Comparison of ENCODE assay signal across 21 cellular contexts in genomic region chr1:6975371-6975770, GRCh38.
"Had no signal": no experiment of that assay in that cellular context is flagged by ENCODE, and none has a peak within 500 bp of the region (broad histone marks: within the 10 kb centered on the region; RNA-seq: fewer than 3 reads in every experiment).

No MANE protein-coding gene starts in this region.

- H3K27me3 ChIP-seq: ascending aorta, body of pancreas had no signal

- H3K4me1 ChIP-seq: ascending aorta, body of pancreas had no signal

- H3K4me3 ChIP-seq: ascending aorta, body of pancreas, SK-N-MC had no signal

- ATAC-seq: activated T-cell treated with anti-CD3 and anti-CD28 coated beads, Interleukin-2, amount 50 U/mL, for 4 hours; body of pancreas; Right ventricle myocardium inferior; T-cell had no signal

- H3K9me3 ChIP-seq: ascending aorta, body of pancreas had no signal

- H3K36me3 ChIP-seq: ascending aorta had no signal

- DNase-seq: activated B cell treated with CpG ODN at 0.5 μM for 24 hours; activated CD4-positive, alpha-beta T cell treated with anti-CD3 and anti-CD28 coated beads for 1 hour; activated CD4-positive, alpha-beta T cell treated with anti-CD3 and anti-CD28 coated beads, Interleukin-2, amount 10 ng/mL, durations not matched to agents 24 days and 14 days; activated CD4-positive, alpha-beta T cell treated with anti-CD3 and anti-CD28 coated beads, Interleukin-2, amount 50 U/mL, for 48 hours; activated gamma-delta T cell treated with Interleukin-2 at 50 U/mL for 16 hours; activated T-cell treated with anti-CD3 and anti-CD28 coated beads, Interleukin-2, amount 50 U/mL, for 4 hours; body of pancreas; KG1; NCI-H1048; NCI-H146; NCI-H187 treated with DMSO at 0.1 percent for 48 hours; NCI-H2171; NCI-H226; NCI-H526 treated with DMSO at 0.1 percent for 48 hours; NCI-H82; T-cell; T-helper 2 cell; T1000 had no signal

- H3K27ac ChIP-seq: ascending aorta, body of pancreas, SK-N-MC had no signal
